Comparison of ENCODE assay signal across 9 cellular contexts in genomic region chr4:93828830-93829530, GRCh38. TPM values are rescaled to one million over a fixed set of nuclear protein-coding genes. Genes with fewer than 3 reads are reported as not detected.
DNase-seq lines count a peak whose midpoint lies in the region; ATAC-seq, FAIRE-seq and TF ChIP-seq lines count a peak whose summit lies in the region.
"Had no signal": no experiment of that assay in that cellular context is flagged by ENCODE, and none has a peak within 500 bp of the region (broad histone marks: within the 10 kb centered on the region; RNA-seq: fewer than 3 reads in every experiment).

No MANE protein-coding gene starts in this region.

- peaks cover 27 to 41% (median 28%) of the 10 kb centered on the region in 3 donors for H3K4me1 ChIP-seq in esophagus squamous epithelium

- peak overlapping the region; percentile 71 for H3K4me3 Mint-ChIP-seq in progenitor cell of endocrine pancreas (ENCODE audit: low read depth)

- no peak for TF ChIP-seq CTCF in esophagus squamous epithelium (IDR thresholded peaks at IDR 0.05)
- TF ChIP-seq CTCF in progenitor cell of endocrine pancreas (IDR thresholded peaks at IDR 0.05; ENCODE audit: unreplicated experiment), result no peak
- no peak for TF ChIP-seq CTCF in D721Med (IDR thresholded peaks at IDR 0.05; ENCODE audit: insufficient read depth, missing control alignments)

- intact Hi-C loops in esophagus squamous epithelium (cut with DNase I), result no loop called here

- H3K27ac ChIP-seq in esophagus squamous epithelium, result no peak overlapping the region
- H3K27ac ChIP-seq: right lobe of liver had no signal

- 1 to 4% methylated on average over 20 to 22 of the region's 49 CpGs for WGBS in esophagus squamous epithelium, 2 donors

- no peaks in the 10 kb centered on the region for H3K36me3 Mint-ChIP-seq in progenitor cell of endocrine pancreas (ENCODE audit: insufficient read depth)

- H3K4me3 ChIP-seq in esophagus squamous epithelium, result peak overlapping the region; percentile 14 to 60 (median 37)
- H3K4me3 ChIP-seq: right lobe of liver had no signal

- FAIRE-seq in H54 (lab: Jason Lieb, UNC), result no peak
- no peak for FAIRE-seq in D721Med (lab: Jason Lieb, UNC)
- FAIRE-seq in RCC 7860 (lab: Jason Lieb, UNC), result no peak

- DNase-seq in NCI-H69 (lab: John Stamatoyannopoulos, UW) (peak; percentile 57), esophagus squamous epithelium (lab: John Stamatoyannopoulos, UW) (no peak), progenitor cell of endocrine pancreas (ENCODE audit: low spot score, unreplicated experiment) (peak; percentile 44), NCI-H1930 (lab: John Stamatoyannopoulos, UW) (no peak), H54 (ENCODE audit: insufficient read length, low spot score) (no peak), D721Med (ENCODE audit: insufficient read length, low spot score) (no peak), RCC 7860 (ENCODE audit: low spot score) (no peak)
- DNase-seq: right lobe of liver had no signal

- no peak overlapping the region for H3K27ac Mint-ChIP-seq in progenitor cell of endocrine pancreas

- no peaks in the 10 kb centered on the region for H3K36me3 ChIP-seq in esophagus squamous epithelium
- H3K36me3 ChIP-seq: right lobe of liver had no signal

- TF ChIP-seq POLR2A in esophagus squamous epithelium (IDR thresholded peaks at IDR 0.05) (no peak), H54 (IDR thresholded peaks at IDR 0.05; ENCODE audit: low read depth, low read length) (no peak)

- ATAC-seq in GM18511 (IDR thresholded peaks at IDR 0.05; ENCODE audit: unreplicated experiment), result peak; percentile 31

- peaks cover 33% of the 10 kb centered on the region for H3K4me1 Mint-ChIP-seq in progenitor cell of endocrine pancreas (ENCODE audit: low read depth)

- H3K9me3 Mint-ChIP-seq in progenitor cell of endocrine pancreas (ENCODE audit: low read depth), result no peaks in the 10 kb centered on the region

- H3K27me3 Mint-ChIP-seq in progenitor cell of endocrine pancreas, result peaks cover 99% of the 10 kb centered on the region

- no peaks in the 10 kb centered on the region for H3K9me3 ChIP-seq in esophagus squamous epithelium
- H3K9me3 ChIP-seq: right lobe of liver had no signal

- peaks cover 11 to 88% (median 42%) of the 10 kb centered on the region in 4 donors for H3K27me3 ChIP-seq in esophagus squamous epithelium

RNA-seq across cellular contexts. Expression of gene ATOH1, which starts 0.4 kb away (rescaled TPM):
- total RNA-seq in esophagus squamous epithelium (not detected), progenitor cell of endocrine pancreas (0.36 TPM in 1 of 2 replicates, not detected in the other)
- total RNA-seq: right lobe of liver had no signal

Comparison
In these comparisons a context has a peak if more than half of its experiments do, and no peak if none do; other contexts are left out.
1. DNase-seq: peak in NCI-H69 (single experiment) and progenitor cell of endocrine pancreas (single experiment); none in esophagus squamous epithelium (single experiment), NCI-H1930 (0 of 2), H54 (single experiment), D721Med (single experiment) and RCC 7860 (single experiment).